ENCODE assay signal across 20 cellular contexts in the genomic region with DNA sequence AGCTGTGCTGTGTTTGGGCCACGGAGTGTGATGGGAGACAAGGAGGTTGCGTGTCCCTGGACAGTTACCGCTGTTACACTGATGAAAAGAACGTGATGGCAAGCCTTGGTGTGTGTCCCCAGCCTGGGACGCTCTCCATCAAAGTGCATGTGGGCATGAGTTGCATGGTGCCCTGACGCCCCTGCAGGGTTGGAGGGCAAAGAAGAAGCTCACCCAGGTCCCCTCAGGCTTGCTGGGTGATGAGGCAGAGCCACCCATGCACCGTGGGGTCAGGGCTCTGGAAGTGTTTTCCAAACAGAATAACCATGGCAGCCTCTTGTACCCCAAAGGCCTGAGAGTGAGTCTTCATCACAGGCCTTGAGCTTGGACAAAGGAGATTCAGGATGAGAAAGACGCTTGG.
"Had no signal": no experiment of that assay in that cellular context is flagged by ENCODE, and none has a peak within 500 bp of the region (broad histone marks: within the 10 kb centered on the region; RNA-seq: fewer than 3 reads in every experiment).

No MANE protein-coding gene starts in this region.

- ATAC-seq: activated CD4-positive, alpha-beta T cell treated with anti-CD3 and anti-CD28 coated beads for 36 hours; activated CD8-positive, alpha-beta T cell treated with anti-CD3 and anti-CD28 coated beads for 36 hours; activated T-cell treated with anti-CD3 and anti-CD28 coated beads, Interleukin-2, amount 50 U/mL, for 72 hours; body of pancreas had no signal

- H3K27me3 ChIP-seq: adrenal gland, body of pancreas had no signal

- H3K27ac ChIP-seq: adrenal gland, body of pancreas, WERI-Rb-1 had no signal

- H3K4me1 ChIP-seq: body of pancreas had no signal

- DNase-seq: activated CD4-positive, alpha-beta T cell treated with anti-CD3 and anti-CD28 coated beads for 36 hours; activated CD8-positive, alpha-beta memory T cell treated with anti-CD3 and anti-CD28 coated beads, Interleukin-2, amount 50 U/mL, for 4 hours; activated CD8-positive, alpha-beta T cell treated with anti-CD3 and anti-CD28 coated beads for 36 hours; activated naive CD4-positive, alpha-beta T cell treated with anti-CD3 and anti-CD28 coated beads, Interleukin-2, amount 50 U/mL, for 16 hours; activated naive CD8-positive, alpha-beta T cell treated with anti-CD3 and anti-CD28 coated beads, Interleukin-2, amount 10 ng/mL, durations not matched to agents 7 days and 5 days; activated T-cell treated with anti-CD3 and anti-CD28 coated beads, Interleukin-2, amount 50 U/mL, for 72 hours; adrenal gland; anterior cingulate cortex; body of pancreas; KG1; NCI-H1048; NCI-H146; NCI-H187 treated with DMSO at 0.1 percent for 48 hours; NCI-H2081 treated with DMSO at 0.1 percent for 48 hours; NCI-H2227 treated with DMSO at 0.1 percent for 48 hours; NCI-H526; NCI-H82; SK-N-SH; T-helper 1 cell; WERI-Rb-1 had no signal

- H3K9me3 ChIP-seq: adrenal gland, body of pancreas, SK-N-SH had no signal

- H3K36me3 ChIP-seq: adrenal gland, WERI-Rb-1 had no signal

- H3K4me3 ChIP-seq: adrenal gland, body of pancreas had no signal
